In the genomic region with DNA sequence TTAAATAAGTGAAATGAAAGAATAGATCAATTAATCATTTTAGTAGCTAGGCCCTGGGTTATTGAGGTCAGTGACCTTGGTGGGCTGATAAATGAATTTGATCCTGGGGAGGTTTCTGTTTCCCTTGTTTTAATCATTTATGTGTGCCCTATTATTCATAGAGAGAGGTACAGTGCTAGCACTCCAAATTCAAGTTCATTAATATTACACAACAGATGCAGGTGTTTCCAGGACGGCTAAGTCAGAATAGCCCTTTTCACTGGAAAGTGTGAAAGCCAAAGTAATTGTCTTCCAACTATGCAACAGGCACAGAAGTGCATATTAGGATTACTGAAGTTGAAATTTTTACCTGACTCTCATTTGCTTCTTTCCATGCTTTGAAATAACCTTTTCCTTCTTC, we compare ENCODE assay signal across 13 cellular contexts.
DNase-seq lines count a peak whose midpoint lies in the region; ATAC-seq and TF ChIP-seq lines count a peak whose summit lies in the region.
"Had no signal": no experiment of that assay in that cellular context is flagged by ENCODE, and none has a peak within 500 bp of the region (broad histone marks: within the 10 kb centered on the region; RNA-seq: fewer than 3 reads in every experiment).

No MANE protein-coding gene starts in this region.

- H3K9me3 ChIP-seq in PC-9 (ENCODE audit: insufficient read depth, low read depth) = no peaks in the 10 kb centered on the region
- H3K9me3 ChIP-seq: tibial nerve had no signal

- CTCF ChIA-PET in PC-9 (lab: Charles Lee) = interaction anchor here (0.7 kb wide), 2 partner anchors 18 to 264 kb away, joined by 4 to 6 read pairs; no protein-coding TSS in a partner anchor

- peak overlapping the region; percentile 41 for H3K4me3 Mint-ChIP-seq in T-helper 2 cell treated with Interferon-gamma antibody and Interleukin-4, amounts not matched to agents 5 μg/mL and 100 μg/mL, for 36 hours
- H3K4me3 Mint-ChIP-seq: activated CD8-positive, alpha-beta memory T cell treated with anti-CD3 and anti-CD28 coated beads, Interleukin-2, amount 10 ng/mL, durations not matched to agents 7 days and 5 days had no signal

- no peaks in the 10 kb centered on the region for H3K36me3 Mint-ChIP-seq in T-helper 2 cell treated with Interferon-gamma antibody and Interleukin-4, amounts not matched to agents 5 μg/mL and 100 μg/mL, for 36 hours (ENCODE audit: low read depth)

- peak overlapping the region; percentile 74 for H3K27ac Mint-ChIP-seq in T-helper 2 cell treated with Interferon-gamma antibody and Interleukin-4, amounts not matched to agents 5 μg/mL and 100 μg/mL, for 36 hours
- H3K27ac Mint-ChIP-seq: activated CD8-positive, alpha-beta memory T cell treated with anti-CD3 and anti-CD28 coated beads, Interleukin-2, amount 10 ng/mL, durations not matched to agents 7 days and 5 days had no signal

- no peaks in the 10 kb centered on the region for H3K27me3 ChIP-seq in PC-9 (ENCODE audit: insufficient read depth, low read depth)
- H3K27me3 ChIP-seq: tibial nerve had no signal

- H3K79me2 ChIP-seq in PC-9 (ENCODE audit: low read depth) = no peaks in the 10 kb centered on the region

- H3K9me2 ChIP-seq in PC-9 (ENCODE audit: insufficient read depth) = no peaks in the 10 kb centered on the region

- H3K36me3 ChIP-seq in PC-9 (ENCODE audit: low read depth) = no peaks in the 10 kb centered on the region
- H3K36me3 ChIP-seq: tibial nerve had no signal

- TF ChIP-seq CTCF in PC-9 (conservative IDR thresholded peaks at IDR 0.05) = no peak
- TF ChIP-seq CTCF in foreskin fibroblast (IDR thresholded peaks at IDR 0.05; ENCODE audit: low read depth, low read length) = no peak

- no peak for ATAC-seq in HG02938 (IDR thresholded peaks at IDR 0.05; ENCODE audit: unreplicated experiment)

- POLR2A ChIA-PET in PC-9 (lab: Charles Lee; ENCODE audit: unreplicated experiment) = no interaction called here

- DNase-seq in T-helper 2 cell treated with Interferon-gamma antibody and Interleukin-4, amounts not matched to agents 5 μg/mL and 100 μg/mL, for 36 hours (ENCODE audit: low spot score) = no peak
- no peak for DNase-seq in T-helper 2 cell
- DNase-seq in PC-9 = peak in 1 of 2 experiments; percentile 32
- DNase-seq in dermis blood vessel endothelial cell = peak; percentile 9
- DNase-seq in posterior cingulate gyrus = no peak
- DNase-seq in foreskin fibroblast = no peak
- DNase-seq: DMS79, KG1, NCI-H2081 treated with DMSO at 0.1 percent for 48 hours had no signal

- no TSS peak for BruUV-seq in PC-9 (replicated peaks; lab: Mats Ljungman, UMichigan)

- H3K27me3 Mint-ChIP-seq in T-helper 2 cell treated with Interferon-gamma antibody and Interleukin-4, amounts not matched to agents 5 μg/mL and 100 μg/mL, for 36 hours (ENCODE audit: low read depth) = no peaks in the 10 kb centered on the region
- H3K27me3 Mint-ChIP-seq: activated CD8-positive, alpha-beta memory T cell treated with anti-CD3 and anti-CD28 coated beads, Interleukin-2, amount 10 ng/mL, durations not matched to agents 7 days and 5 days had no signal

- H3K4me1 ChIP-seq in PC-9 (replicated peaks; ENCODE audit: insufficient read depth) = peaks cover 30% of the 10 kb centered on the region

- peak overlapping the region; percentile 51 for H2AFZ ChIP-seq in PC-9

- peaks cover 13% of the 10 kb centered on the region for H3F3A ChIP-seq in PC-9 (ENCODE audit: insufficient read depth, low read depth)

- no peaks in the 10 kb centered on the region for H4K20me1 ChIP-seq in PC-9 (ENCODE audit: insufficient read depth)

- H3K27ac ChIP-seq in PC-9 = peak overlapping the region; percentile 64
- peak overlapping the region in 19 of 21 experiments; percentile 13 to 77 (median 66) for H3K27ac ChIP-seq in skin epidermis
- H3K27ac ChIP-seq: tibial nerve had no signal

- H3K4me3 ChIP-seq in PC-9 (peak overlapping the region; percentile 39; the same call in 1 of the 2 replicates), skin epidermis (no peak overlapping the region), foreskin fibroblast (ENCODE audit: low read depth in 1 of 2, low read length in 2 of 2) (no peak overlapping the region)
- H3K4me3 ChIP-seq: tibial nerve had no signal

- peak overlapping the region; percentile 76 for H3K4me2 ChIP-seq in PC-9

- intact Hi-C loops in PC-9 (cut with micrococcal nuclease; ENCODE audit: unreplicated experiment) (loop anchor here (1.0 to 10.0 kb wide), 3 partner anchors 58 to 205 kb away; no protein-coding TSS in a partner anchor), posterior cingulate gyrus (cut with DNase I) (no loop called here)

- H3K9me3 Mint-ChIP-seq in T-helper 2 cell treated with Interferon-gamma antibody and Interleukin-4, amounts not matched to agents 5 μg/mL and 100 μg/mL, for 36 hours = peaks cover 4% of the 10 kb centered on the region

- H3K4me1 Mint-ChIP-seq in T-helper 2 cell treated with Interferon-gamma antibody and Interleukin-4, amounts not matched to agents 5 μg/mL and 100 μg/mL, for 36 hours (ENCODE audit: low read depth) = peaks cover 35% of the 10 kb centered on the region
